Comparison of ENCODE assay signal across 1 cellular context in the genomic region with DNA sequence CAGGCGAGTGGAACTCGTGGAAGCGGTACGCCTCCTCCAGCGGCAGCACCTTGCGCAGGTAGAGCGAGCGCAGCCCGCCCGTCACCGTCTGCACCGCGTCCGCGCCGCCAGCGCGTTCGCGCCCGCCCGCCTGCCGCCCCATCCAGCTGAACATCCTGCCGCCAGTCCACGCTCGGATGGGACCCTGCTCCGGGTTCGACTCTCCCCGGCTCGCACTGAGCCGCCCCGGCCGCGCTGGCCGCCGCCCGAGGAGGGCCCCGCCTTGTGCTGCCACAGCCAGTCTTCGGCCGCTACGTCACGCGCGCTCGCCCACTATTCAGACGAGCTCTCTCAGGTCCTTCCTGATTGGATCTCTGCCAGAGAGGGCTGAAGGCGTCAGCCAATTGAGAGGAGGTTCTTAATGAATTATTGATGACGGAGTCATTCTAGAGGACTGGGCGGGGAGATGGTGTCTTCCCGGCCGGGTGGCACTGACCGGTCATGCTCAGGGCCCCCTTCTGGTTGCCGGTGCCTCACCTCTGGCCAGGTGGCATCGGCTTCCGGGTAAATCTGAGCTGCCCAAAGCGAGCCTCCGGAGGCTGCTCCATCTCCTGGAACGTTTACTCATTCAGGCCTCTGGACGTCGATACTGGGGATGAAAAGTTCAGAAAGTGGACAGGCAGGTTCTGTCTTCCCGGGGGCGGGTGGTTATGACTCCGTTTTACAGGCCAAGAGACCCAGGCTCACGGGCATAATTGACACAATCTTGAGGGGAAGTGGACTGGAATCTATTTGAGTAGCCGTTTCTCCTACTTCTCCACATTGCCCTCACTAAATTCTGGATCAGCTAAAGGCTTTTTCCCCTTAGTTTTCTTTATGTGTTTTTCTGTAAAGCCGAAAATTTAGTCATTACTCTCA.
TF ChIP-seq lines count a peak whose summit lies in the region.

TSS of gene EHD4 (minus strand) at position 217 of the 897 bp plus-strand sequence. CDS start at position 154, 63 bp downstream.

TF ChIP-seq in K562, 482 proteins besides CTCF, POLR2A, EP300 and RAD21 (continued from another document and continues in another):
- TF ChIP-seq CREB3L1 (IDR thresholded peaks at IDR 0.05; ENCODE audit: borderline replicate concordance, low read depth) = peak; percentile 64; the same call in 1 of the 2 replicates
- no peak for TF ChIP-seq NCOR1 (IDR thresholded peaks at IDR 0.05)
- TF ChIP-seq, protein P1, sequence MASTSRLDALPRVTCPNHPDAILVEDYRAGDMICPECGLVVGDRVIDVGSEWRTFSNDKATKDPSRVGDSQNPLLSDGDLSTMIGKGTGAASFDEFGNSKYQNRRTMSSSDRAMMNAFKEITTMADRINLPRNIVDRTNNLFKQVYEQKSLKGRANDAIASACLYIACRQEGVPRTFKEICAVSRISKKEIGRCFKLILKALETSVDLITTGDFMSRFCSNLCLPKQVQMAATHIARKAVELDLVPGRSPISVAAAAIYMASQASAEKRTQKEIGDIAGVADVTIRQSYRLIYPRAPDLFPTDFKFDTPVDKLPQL (IDR thresholded peaks at IDR 0.05; ENCODE audit: extremely low read depth, insufficient read length) = no peak
- no peak for TF ChIP-seq FOXA3 (CRISPR knock-in tag; conservative IDR thresholded peaks at IDR 0.05 in 1 of 2, IDR thresholded peaks at IDR 0.05 in 1 of 2)
- no peak for TF ChIP-seq ZFPM2 (CRISPR knock-in tag; IDR thresholded peaks at IDR 0.05)
- no peak for TF ChIP-seq ZNF217 (CRISPR knock-in tag; IDR thresholded peaks at IDR 0.05)
- no peak for TF ChIP-seq ZNF121 (CRISPR knock-in tag; conservative IDR thresholded peaks at IDR 0.05)
- TF ChIP-seq E2F6 (IDR thresholded peaks at IDR 0.05; ENCODE audit: borderline replicate concordance in 1 of 2, extremely low read depth in 1 of 2, insufficient read depth in 1 of 2, insufficient read length in 1 of 2, low read depth in 1 of 2, low read length in 1 of 2, poor library complexity in 1 of 2, severe bottlenecking in 1 of 2) = peak; percentile 30 to 69
- TF ChIP-seq, protein P2, sequence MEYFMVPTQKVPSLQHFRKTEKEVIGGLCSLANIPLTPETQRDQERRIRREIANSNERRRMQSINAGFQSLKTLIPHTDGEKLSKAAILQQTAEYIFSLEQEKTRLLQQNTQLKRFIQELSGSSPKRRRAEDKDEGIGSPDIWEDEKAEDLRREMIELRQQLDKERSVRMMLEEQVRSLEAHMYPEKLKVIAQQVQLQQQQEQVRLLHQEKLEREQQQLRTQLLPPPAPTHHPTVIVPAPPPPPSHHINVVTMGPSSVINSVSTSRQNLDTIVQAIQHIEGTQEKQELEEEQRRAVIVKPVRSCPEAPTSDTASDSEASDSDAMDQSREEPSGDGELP (CRISPR knock-in tag; IDR thresholded peaks at IDR 0.05; ENCODE audit: borderline replicate concordance) = peak; percentile 80; the same call in 1 of the 2 replicates
- 0 out of 2 replicates have a peak, but pooled peaks have one; percentile 24 for TF ChIP-seq DPF2 (IDR thresholded peaks at IDR 0.05)
- no peak for TF ChIP-seq HLTF (IDR thresholded peaks at IDR 0.05)
- TF ChIP-seq NR1H2 (CRISPR knock-in tag; IDR thresholded peaks at IDR 0.05) = 0 out of 2 replicates have a peak, but pooled peaks have one; percentile 26
- peak; percentile 45; the same call in 1 of the 2 replicates for TF ChIP-seq ZNF511 (CRISPR knock-in tag; IDR thresholded peaks at IDR 0.05)
- TF ChIP-seq ETV6 (IDR thresholded peaks at IDR 0.05; ENCODE audit: borderline replicate concordance in 1 of 2, low read depth in 2 of 2, low read length in 1 of 2) = no peak
- TF ChIP-seq ETV6 (CRISPR knock-in tag; IDR thresholded peaks at IDR 0.05; ENCODE audit: borderline replicate concordance) = no peak
- peak; percentile 76; the same call in 1 of the 2 replicates for TF ChIP-seq HNRNPL (IDR thresholded peaks at IDR 0.05; ENCODE audit: low read depth, low read length)
- TF ChIP-seq ZNF347 (CRISPR knock-in tag; IDR thresholded peaks at IDR 0.05; ENCODE audit: low read depth) = no peak
- TF ChIP-seq, protein P3, sequence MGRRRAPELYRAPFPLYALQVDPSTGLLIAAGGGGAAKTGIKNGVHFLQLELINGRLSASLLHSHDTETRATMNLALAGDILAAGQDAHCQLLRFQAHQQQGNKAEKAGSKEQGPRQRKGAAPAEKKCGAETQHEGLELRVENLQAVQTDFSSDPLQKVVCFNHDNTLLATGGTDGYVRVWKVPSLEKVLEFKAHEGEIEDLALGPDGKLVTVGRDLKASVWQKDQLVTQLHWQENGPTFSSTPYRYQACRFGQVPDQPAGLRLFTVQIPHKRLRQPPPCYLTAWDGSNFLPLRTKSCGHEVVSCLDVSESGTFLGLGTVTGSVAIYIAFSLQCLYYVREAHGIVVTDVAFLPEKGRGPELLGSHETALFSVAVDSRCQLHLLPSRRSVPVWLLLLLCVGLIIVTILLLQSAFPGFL (CRISPR knock-in tag; IDR thresholded peaks at IDR 0.05) = no peak
- TF ChIP-seq SRSF1 (IDR thresholded peaks at IDR 0.05; ENCODE audit: low read depth, low read length) = no peak
- TF ChIP-seq ZNF384 (IDR thresholded peaks at IDR 0.05; ENCODE audit: low read depth, low read length) = no peak
- TF ChIP-seq, protein P4, sequence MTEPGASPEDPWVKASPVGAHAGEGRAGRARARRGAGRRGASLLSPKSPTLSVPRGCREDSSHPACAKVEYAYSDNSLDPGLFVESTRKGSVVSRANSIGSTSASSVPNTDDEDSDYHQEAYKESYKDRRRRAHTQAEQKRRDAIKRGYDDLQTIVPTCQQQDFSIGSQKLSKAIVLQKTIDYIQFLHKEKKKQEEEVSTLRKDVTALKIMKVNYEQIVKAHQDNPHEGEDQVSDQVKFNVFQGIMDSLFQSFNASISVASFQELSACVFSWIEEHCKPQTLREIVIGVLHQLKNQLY (CRISPR knock-in tag; conservative IDR thresholded peaks at IDR 0.05) = no peak
- TF ChIP-seq TSC22D4 (tag; IDR thresholded peaks at IDR 0.05) = no peak
- no peak for TF ChIP-seq ZBTB8A (IDR thresholded peaks at IDR 0.05; ENCODE audit: partially characterized antibody)
- no peak for TF ChIP-seq ETS2 (tag; IDR thresholded peaks at IDR 0.05; ENCODE audit: borderline replicate concordance, poor library complexity, severe bottlenecking)
- no peak; the same call in 1 of the 2 replicates for TF ChIP-seq SIN3B (IDR thresholded peaks at IDR 0.05; ENCODE audit: low read depth)
- no peak for TF ChIP-seq ZNF165 (CRISPR knock-in tag; IDR thresholded peaks at IDR 0.05; ENCODE audit: borderline replicate concordance)
- TF ChIP-seq JUNB (CRISPR knock-in tag; conservative IDR thresholded peaks at IDR 0.05) = no peak
- TF ChIP-seq ZNF707 (CRISPR knock-in tag; conservative IDR thresholded peaks at IDR 0.05) = no peak
- TF ChIP-seq ETV1 (tag; conservative IDR thresholded peaks at IDR 0.05; ENCODE audit: low read depth) = peak; percentile 47
- TF ChIP-seq ZNF668 (CRISPR knock-in tag; IDR thresholded peaks at IDR 0.05) = no peak
- no peak for TF ChIP-seq SREBF2 (CRISPR knock-in tag; IDR thresholded peaks at IDR 0.05)
- no peak for TF ChIP-seq TRIM25 (IDR thresholded peaks at IDR 0.05; ENCODE audit: borderline replicate concordance)
- TF ChIP-seq POLR2G (IDR thresholded peaks at IDR 0.05; ENCODE audit: low read depth, low read length) = peak; percentile 96
- TF ChIP-seq TCF7 (IDR thresholded peaks at IDR 0.05; ENCODE audit: borderline replicate concordance) = no peak; the same call in 1 of the 2 replicates
- TF ChIP-seq ZNF212 (CRISPR knock-in tag; IDR thresholded peaks at IDR 0.05) = no peak
- TF ChIP-seq NCOA1 (IDR thresholded peaks at IDR 0.05; ENCODE audit: low read depth) = no peak
- no peak for TF ChIP-seq KHSRP (IDR thresholded peaks at IDR 0.05)
- TF ChIP-seq RFX7 (CRISPR knock-in tag; IDR thresholded peaks at IDR 0.05) = no peak
- TF ChIP-seq RCOR1 (IDR thresholded peaks at IDR 0.05; ENCODE audit: borderline replicate concordance in 1 of 2, low read depth in 2 of 2, low read length in 2 of 2) = peak in 1 of 2 experiments; percentile 59; a peak in 2 of 4 replicates
- peak; percentile 50; the same call in 1 of the 2 replicates for TF ChIP-seq GABPA (tag; conservative IDR thresholded peaks at IDR 0.05; ENCODE audit: low read depth)
- TF ChIP-seq TAF7 (tag; IDR thresholded peaks at IDR 0.05) = no peak
- no peak for TF ChIP-seq LCOR (CRISPR knock-in tag; IDR thresholded peaks at IDR 0.05)
- no peak for TF ChIP-seq MYBL2 (IDR thresholded peaks at IDR 0.05; ENCODE audit: low read depth)
- no peak for TF ChIP-seq MYBL2 (CRISPR knock-in tag; IDR thresholded peaks at IDR 0.05; ENCODE audit: borderline replicate concordance)
- no peak for TF ChIP-seq ZNF696 (CRISPR knock-in tag; conservative IDR thresholded peaks at IDR 0.05)
- TF ChIP-seq SUPT5H (IDR thresholded peaks at IDR 0.05) = peak; percentile 71
- no peak for TF ChIP-seq THRB (CRISPR knock-in tag; conservative IDR thresholded peaks at IDR 0.05)
- peak; percentile 22; the same call in 1 of the 2 replicates for TF ChIP-seq TEAD4 (IDR thresholded peaks at IDR 0.05; ENCODE audit: low read length)
- TF ChIP-seq TEAD4 (CRISPR knock-in tag; IDR thresholded peaks at IDR 0.05; ENCODE audit: borderline replicate concordance) = no peak
- peak; percentile 86 for TF ChIP-seq NFRKB (IDR thresholded peaks at IDR 0.05; ENCODE audit: low read depth)
- TF ChIP-seq U2AF1 (optimal IDR thresholded peaks at IDR 0.05; ENCODE audit: low read depth, low read length) = no peak
- TF ChIP-seq KLF6 (CRISPR knock-in tag; IDR thresholded peaks at IDR 0.05; ENCODE audit: borderline replicate concordance) = no peak
- peak; percentile 33; the same call in 1 of the 2 replicates for TF ChIP-seq MAFK (IDR thresholded peaks at IDR 0.05; ENCODE audit: low read length)
- TF ChIP-seq E2F8 (IDR thresholded peaks at IDR 0.05; ENCODE audit: low read depth, partially characterized antibody) = no peak
- no peak for TF ChIP-seq ZNF584 (CRISPR knock-in tag; IDR thresholded peaks at IDR 0.05; ENCODE audit: low read depth)
